In the genomic region with DNA sequence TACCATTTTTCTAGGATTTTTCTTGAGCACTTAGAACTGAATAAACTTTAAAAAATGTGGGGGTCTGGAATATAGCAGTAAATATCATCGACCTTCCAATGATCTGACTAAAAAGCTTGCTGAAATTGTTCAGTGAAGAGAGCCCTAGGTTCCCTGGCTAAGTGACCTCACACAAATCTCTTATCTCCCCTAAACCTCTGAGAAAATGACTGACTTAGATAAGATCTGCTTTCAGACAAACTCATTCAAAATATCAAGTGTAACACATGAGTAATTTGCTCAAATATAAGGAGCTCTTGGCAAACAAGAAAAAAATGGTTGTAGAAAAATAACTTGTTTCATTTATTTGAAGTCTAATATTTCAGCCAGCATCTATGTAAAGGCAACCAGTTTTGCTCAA, we compare ENCODE assay signal across 30 cellular contexts.
"Had no signal": no experiment of that assay in that cellular context is flagged by ENCODE, and none has a peak within 500 bp of the region (broad histone marks: within the 10 kb centered on the region; RNA-seq: fewer than 3 reads in every experiment).

No MANE protein-coding gene starts in this region.

- H3K27ac ChIP-seq: coronary artery, dorsolateral prefrontal cortex, gastroesophageal sphincter, neutrophil, ovary, prostate gland, sigmoid colon, uterus had no signal

- H3K4me1 Mint-ChIP-seq: activated CD4-positive, alpha-beta T cell treated with anti-CD3 and anti-CD28 coated beads for 36 hours; activated CD8-positive, alpha-beta memory T cell treated with anti-CD3 and anti-CD28 coated beads, Interleukin-2, amount 10 ng/mL, durations not matched to agents 7 days and 5 days; naive B cell; nephron progenitor cell; stimulated activated effector memory CD8-positive, alpha-beta T cell treated with anti-CD3 and anti-CD28 coated beads, Interleukin-12 subunit alpha, Interleukin-12 subunit beta, amount 100 ng/mL, for 72 hours had no signal

- ATAC-seq: activated CD4-positive, alpha-beta T cell treated with anti-CD3 and anti-CD28 coated beads for 36 hours; activated CD8-positive, alpha-beta memory T cell treated with anti-CD3 and anti-CD28 coated beads, Interleukin-2, amount 10 ng/mL, durations not matched to agents 7 days and 5 days; activated CD8-positive, alpha-beta T cell treated with anti-CD3 and anti-CD28 coated beads, Interleukin-2, amount 10 ng/mL, durations not matched to agents 7 days and 5 days; activated naive CD4-positive, alpha-beta T cell treated with anti-CD3 and anti-CD28 coated beads, Interleukin-2, amount 50 U/mL, for 72 hours; gastroesophageal sphincter; stimulated activated effector memory CD8-positive, alpha-beta T cell treated with anti-CD3 and anti-CD28 coated beads, Interleukin-12 subunit alpha, Interleukin-12 subunit beta, amount 100 ng/mL, for 72 hours had no signal

- DNase-seq: activated CD4-positive, alpha-beta T cell treated with anti-CD3 and anti-CD28 coated beads for 36 hours; activated CD4-positive, CD25-positive, alpha-beta regulatory T cell; activated CD8-positive, alpha-beta memory T cell treated with anti-CD3 and anti-CD28 coated beads, Interleukin-2, amount 10 ng/mL, durations not matched to agents 7 days and 5 days; activated CD8-positive, alpha-beta T cell treated with anti-CD3 and anti-CD28 coated beads, Interleukin-2, amount 10 ng/mL, durations not matched to agents 7 days and 5 days; activated T-cell treated with anti-CD3 and anti-CD28 coated beads, Interleukin-2, amount 50 U/mL, for 48 hours; aorta; dorsolateral prefrontal cortex; effector memory CD4-positive, alpha-beta T cell; erythroblast; hippocampal formation; kidney; naive B cell; nephron progenitor cell; ovary; sigmoid colon; small intestine; stimulated activated CD4-positive, alpha-beta T cell treated with anti-CD3 and anti-CD28 coated beads, Interleukin-4, amount 100 ng/mL, for 24 hours; uterus had no signal

- H3K4me3 ChIP-seq: coronary artery, dorsolateral prefrontal cortex, gastroesophageal sphincter, lung, ovary, prostate gland, sigmoid colon, uterus had no signal

- H3K36me3 Mint-ChIP-seq: activated CD8-positive, alpha-beta memory T cell treated with anti-CD3 and anti-CD28 coated beads, Interleukin-2, amount 10 ng/mL, durations not matched to agents 7 days and 5 days; activated naive CD4-positive, alpha-beta T cell treated with anti-CD3 and anti-CD28 coated beads, Interleukin-2, amount 50 U/mL, for 72 hours; brain; mesothelial cell of epicardium; naive B cell; stimulated activated effector memory CD8-positive, alpha-beta T cell treated with anti-CD3 and anti-CD28 coated beads, Interleukin-12 subunit alpha, Interleukin-12 subunit beta, amount 100 ng/mL, for 72 hours; type B pancreatic cell had no signal

- H3K27me3 ChIP-seq: gastroesophageal sphincter, neutrophil, ovary, sigmoid colon, uterus had no signal

- H3K27ac Mint-ChIP-seq: activated CD4-positive, alpha-beta T cell treated with anti-CD3 and anti-CD28 coated beads for 36 hours; activated CD8-positive, alpha-beta memory T cell treated with anti-CD3 and anti-CD28 coated beads, Interleukin-2, amount 10 ng/mL, durations not matched to agents 7 days and 5 days; activated CD8-positive, alpha-beta T cell treated with anti-CD3 and anti-CD28 coated beads, Interleukin-2, amount 10 ng/mL, durations not matched to agents 7 days and 5 days; activated naive CD4-positive, alpha-beta T cell treated with anti-CD3 and anti-CD28 coated beads, Interleukin-2, amount 50 U/mL, for 72 hours; activated T-helper 2 cell treated with anti-CD3 and anti-CD28 coated beads, Interferon-gamma antibody, Interleukin-2, Interleukin-4, amounts not matched to agents 10 μg/mL and 5 μg/mL and 100 μg/mL, durations not matched to agents 14 hours and 24 hours and 36 hours; brain; mesothelial cell of epicardium; naive B cell; nephron progenitor cell; stimulated activated effector memory CD8-positive, alpha-beta T cell treated with anti-CD3 and anti-CD28 coated beads, Interleukin-12 subunit alpha, Interleukin-12 subunit beta, amount 100 ng/mL, for 72 hours; stimulated activated naive CD8-positive, alpha-beta T cell treated with anti-CD3 and anti-CD28 coated beads, Interleukin-15, Interleukin-2, amounts not matched to agents 100 ng/mL and 50 ng/mL, for 24 hours; type B pancreatic cell had no signal

- H3K4me1 ChIP-seq: prostate gland, uterus had no signal

- FAIRE-seq: kidney, small intestine had no signal

- H3K4me3 Mint-ChIP-seq: activated CD4-positive, alpha-beta T cell treated with anti-CD3 and anti-CD28 coated beads for 36 hours; activated CD8-positive, alpha-beta memory T cell treated with anti-CD3 and anti-CD28 coated beads, Interleukin-2, amount 10 ng/mL, durations not matched to agents 7 days and 5 days; activated CD8-positive, alpha-beta T cell treated with anti-CD3 and anti-CD28 coated beads, Interleukin-2, amount 10 ng/mL, durations not matched to agents 7 days and 5 days; brain; mesothelial cell of epicardium; naive B cell; nephron progenitor cell; stimulated activated effector memory CD8-positive, alpha-beta T cell treated with anti-CD3 and anti-CD28 coated beads, Interleukin-12 subunit alpha, Interleukin-12 subunit beta, amount 100 ng/mL, for 72 hours; stimulated activated naive CD8-positive, alpha-beta T cell treated with anti-CD3 and anti-CD28 coated beads, Interleukin-15, Interleukin-2, amounts not matched to agents 100 ng/mL and 50 ng/mL, for 24 hours; type B pancreatic cell had no signal

- H3K9me3 ChIP-seq: gastroesophageal sphincter, neutrophil, ovary, prostate gland, sigmoid colon, uterus had no signal

- H3K36me3 ChIP-seq: gastroesophageal sphincter, neutrophil, ovary, prostate gland, sigmoid colon, uterus had no signal

- H3K9me3 Mint-ChIP-seq: brain; mesothelial cell of epicardium; nephron progenitor cell; stimulated activated naive CD8-positive, alpha-beta T cell treated with anti-CD3 and anti-CD28 coated beads, Interleukin-15, Interleukin-2, amounts not matched to agents 100 ng/mL and 50 ng/mL, for 24 hours; type B pancreatic cell had no signal

- H3K27me3 Mint-ChIP-seq: activated CD4-positive, alpha-beta T cell treated with anti-CD3 and anti-CD28 coated beads for 36 hours; activated CD8-positive, alpha-beta memory T cell treated with anti-CD3 and anti-CD28 coated beads, Interleukin-2, amount 10 ng/mL, durations not matched to agents 7 days and 5 days; brain; naive B cell; stimulated activated naive CD8-positive, alpha-beta T cell treated with anti-CD3 and anti-CD28 coated beads, Interleukin-15, Interleukin-2, amounts not matched to agents 100 ng/mL and 50 ng/mL, for 24 hours had no signal
